1 cellular context compared by ENCODE assay signal in the genomic region with DNA sequence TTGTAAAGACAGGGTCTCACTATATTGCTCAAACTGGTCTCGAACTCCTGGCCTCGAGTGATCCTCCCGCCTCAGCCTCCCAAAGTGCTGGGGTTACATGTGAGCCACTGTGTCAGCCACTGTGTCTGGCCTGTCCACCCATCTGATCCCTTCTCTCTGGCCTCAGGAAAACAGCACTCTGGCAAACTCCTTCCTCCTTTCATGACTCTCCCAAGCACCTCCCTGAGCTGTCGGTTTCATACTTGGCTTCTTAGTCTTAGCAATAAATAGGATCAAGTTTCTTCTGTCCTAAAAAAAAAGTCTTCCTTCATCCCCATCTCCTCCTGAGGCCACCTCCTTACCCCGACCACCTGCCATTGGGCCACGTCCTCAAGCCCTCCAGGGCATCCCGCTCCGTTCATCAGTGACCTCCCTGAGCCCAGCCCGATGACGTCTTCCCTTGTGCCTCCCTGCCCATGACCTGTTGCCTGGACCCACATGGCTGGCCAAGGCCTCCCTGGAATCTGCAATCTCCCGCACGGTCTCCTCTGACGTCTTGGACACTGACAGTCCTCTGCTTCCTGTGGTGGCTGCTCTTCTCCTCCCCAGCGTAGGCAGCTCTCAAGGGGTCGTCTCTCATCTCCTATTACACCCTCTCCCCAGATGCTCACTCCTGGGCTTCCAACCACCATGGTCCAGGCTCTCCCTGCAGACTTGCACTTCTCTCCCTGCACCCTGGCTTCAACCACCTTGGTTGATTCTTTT. TPM values are rescaled to one million over a fixed set of nuclear protein-coding genes. Genes with fewer than 3 reads are reported as not detected.
"Had no signal": no experiment of that assay in that cellular context is flagged by ENCODE, and none has a peak within 500 bp of the region (broad histone marks: within the 10 kb centered on the region; RNA-seq: fewer than 3 reads in every experiment).

No MANE protein-coding gene starts in this region.

RNA-seq across cellular contexts. Expression of a gene that starts 26.5 kb away (rescaled TPM):
- total RNA-seq: epithelial cell of proximal tubule had no signal
